14 cellular contexts compared by ENCODE assay signal in genomic region chr13:23289917-23290357, GRCh38.
A peak's percentile ranks its signal among the peaks of the same experiment; 100 is the strongest.
DNase-seq lines count a peak whose midpoint lies in the region; ATAC-seq and TF ChIP-seq lines count a peak whose summit lies in the region.
"Had no signal": no experiment of that assay in that cellular context is flagged by ENCODE, and none has a peak within 500 bp of the region (broad histone marks: within the 10 kb centered on the region; RNA-seq: fewer than 3 reads in every experiment).

No MANE protein-coding gene starts in this region.

- no peak for TF ChIP-seq CTCF in RWPE2 (IDR thresholded peaks at IDR 0.05; ENCODE audit: poor library complexity, severe bottlenecking)
- no peak for TF ChIP-seq CTCF in smooth muscle cell (IDR thresholded peaks at IDR 0.05; ENCODE audit: borderline replicate concordance, insufficient read depth, poor library complexity, severe bottlenecking)

- H3K9ac ChIP-seq in smooth muscle cell (ENCODE audit: low read depth) = no peak overlapping the region

- H3K27ac ChIP-seq in RWPE2 (ENCODE audit: poor library complexity, severe bottlenecking) (peak overlapping the region; percentile 71), smooth muscle cell (ENCODE audit: low read depth) (peak overlapping the region; percentile 36)
- H3K27ac ChIP-seq: 22Rv1, thoracic aorta had no signal

- no peaks in the 10 kb centered on the region for H3K79me2 ChIP-seq in smooth muscle cell (ENCODE audit: low read depth)

- peak; percentile 94 for ATAC-seq in RWPE2 (ENCODE audit: low read depth)
- ATAC-seq: T-helper 17 cell had no signal

- no peaks in the 10 kb centered on the region for H3K36me3 ChIP-seq in RWPE2 (ENCODE audit: low read depth)
- H3K36me3 ChIP-seq in smooth muscle cell (ENCODE audit: low read depth) = no peaks in the 10 kb centered on the region
- H3K36me3 ChIP-seq: thoracic aorta had no signal

- H2AFZ ChIP-seq in smooth muscle cell (ENCODE audit: low read depth) = no peak overlapping the region

- no peaks in the 10 kb centered on the region for H3K9me3 ChIP-seq in RWPE2 (ENCODE audit: severe bottlenecking)
- no peaks in the 10 kb centered on the region for H3K9me3 ChIP-seq in smooth muscle cell (replicated peaks; ENCODE audit: low read depth)
- H3K9me3 ChIP-seq: thoracic aorta had no signal

- WGBS in smooth muscle cell (ENCODE audit: low lambda C conversion rate) = 67% methylated on average over 5 of the region's 5 CpGs

- no peak overlapping the region for H3K4me2 ChIP-seq in smooth muscle cell

- H3K27me3 ChIP-seq in RWPE2 (ENCODE audit: insufficient read depth, poor library complexity, severe bottlenecking) (no peaks in the 10 kb centered on the region), smooth muscle cell (ENCODE audit: low read depth) (no peaks in the 10 kb centered on the region)

- H4K20me1 ChIP-seq in smooth muscle cell (ENCODE audit: low read depth) = no peaks in the 10 kb centered on the region

- DNase-seq in DMS 273 (lab: John Stamatoyannopoulos, UW; ENCODE audit: unreplicated experiment) (peak; percentile 3), DMS 273 treated with DMSO at 0.1 percent for 48 hours (lab: John Stamatoyannopoulos, UW) (no peak), RWPE2 (ENCODE audit: low spot score) (peak; percentile 73), foreskin melanocyte (peak; percentile 23), smooth muscle cell (lab: John Stamatoyannopoulos, UW; ENCODE audit: unreplicated experiment) (no peak), COLO668 (lab: John Stamatoyannopoulos, UW; ENCODE audit: unreplicated experiment) (no peak)
- no peak for DNase-seq in activated CD4-positive, CD25-positive, alpha-beta regulatory T cell (lab: John Stamatoyannopoulos, UW)
- no peak for DNase-seq in stimulated activated CD4-positive, alpha-beta T cell treated with anti-CD3 and anti-CD28 coated beads, Interleukin-2, amount 100 ng/mL, for 48 hours
- DNase-seq: GF-D8; NCI-H510A; stimulated activated CD4-positive, alpha-beta T cell treated with anti-CD3 and anti-CD28 coated beads, Interleukin-1b, Interleukin-23, amount 100 ng/mL, for 48 hours; T-helper 17 cell had no signal

- H3K4me1 ChIP-seq in RWPE2 (ENCODE audit: insufficient read depth, poor library complexity, severe bottlenecking) = peaks cover 4% of the 10 kb centered on the region
- no peaks in the 10 kb centered on the region for H3K4me1 ChIP-seq in smooth muscle cell (ENCODE audit: low read depth)

- no peaks in the 10 kb centered on the region for H3F3A ChIP-seq in smooth muscle cell (ENCODE audit: low read depth)

- H3K4me3 ChIP-seq in RWPE2 (ENCODE audit: severe bottlenecking) (no peak overlapping the region), smooth muscle cell (no peak overlapping the region)

Comparison
In these comparisons a context has a peak if more than half of its experiments do, and no peak if none do; other contexts are left out.
1. DNase-seq: peak in DMS 273 (single experiment), RWPE2 (single experiment) and foreskin melanocyte (single experiment); none in DMS 273 treated with DMSO at 0.1 percent for 48 hours (single experiment), smooth muscle cell (single experiment), COLO668 (single experiment), activated CD4-positive, CD25-positive, alpha-beta regulatory T cell (0 of 4) and stimulated activated CD4-positive, alpha-beta T cell treated with anti-CD3 and anti-CD28 coated beads, Interleukin-2, amount 100 ng/mL, for 48 hours (0 of 2).